In the genomic region with DNA sequence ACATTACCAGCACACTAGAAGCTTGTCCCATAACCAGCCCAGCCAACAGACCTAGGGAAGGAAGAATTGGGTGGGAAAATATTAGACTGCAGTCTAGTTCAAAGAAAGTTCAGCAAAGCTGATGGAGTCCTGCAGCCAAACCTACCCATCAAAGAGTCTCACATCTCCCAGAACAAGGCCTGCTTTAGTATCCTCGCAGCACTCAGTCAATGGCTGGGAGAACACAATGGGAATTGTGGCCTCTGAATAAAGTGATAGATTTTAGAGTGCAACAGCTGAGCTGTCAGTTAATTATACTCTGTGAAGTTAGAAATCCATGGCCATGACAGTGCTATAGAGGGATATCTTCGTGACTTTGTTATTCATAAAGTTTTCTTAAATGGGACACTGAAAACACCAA, we compare ENCODE assay signal across 1 cellular context.
TF ChIP-seq lines count a peak whose summit lies in the region.

No MANE protein-coding gene starts in this region.

TF ChIP-seq in GM23338, 12 proteins besides CTCF, POLR2A, EP300 and RAD21 (continued from another document):
- TF ChIP-seq, protein P1, sequence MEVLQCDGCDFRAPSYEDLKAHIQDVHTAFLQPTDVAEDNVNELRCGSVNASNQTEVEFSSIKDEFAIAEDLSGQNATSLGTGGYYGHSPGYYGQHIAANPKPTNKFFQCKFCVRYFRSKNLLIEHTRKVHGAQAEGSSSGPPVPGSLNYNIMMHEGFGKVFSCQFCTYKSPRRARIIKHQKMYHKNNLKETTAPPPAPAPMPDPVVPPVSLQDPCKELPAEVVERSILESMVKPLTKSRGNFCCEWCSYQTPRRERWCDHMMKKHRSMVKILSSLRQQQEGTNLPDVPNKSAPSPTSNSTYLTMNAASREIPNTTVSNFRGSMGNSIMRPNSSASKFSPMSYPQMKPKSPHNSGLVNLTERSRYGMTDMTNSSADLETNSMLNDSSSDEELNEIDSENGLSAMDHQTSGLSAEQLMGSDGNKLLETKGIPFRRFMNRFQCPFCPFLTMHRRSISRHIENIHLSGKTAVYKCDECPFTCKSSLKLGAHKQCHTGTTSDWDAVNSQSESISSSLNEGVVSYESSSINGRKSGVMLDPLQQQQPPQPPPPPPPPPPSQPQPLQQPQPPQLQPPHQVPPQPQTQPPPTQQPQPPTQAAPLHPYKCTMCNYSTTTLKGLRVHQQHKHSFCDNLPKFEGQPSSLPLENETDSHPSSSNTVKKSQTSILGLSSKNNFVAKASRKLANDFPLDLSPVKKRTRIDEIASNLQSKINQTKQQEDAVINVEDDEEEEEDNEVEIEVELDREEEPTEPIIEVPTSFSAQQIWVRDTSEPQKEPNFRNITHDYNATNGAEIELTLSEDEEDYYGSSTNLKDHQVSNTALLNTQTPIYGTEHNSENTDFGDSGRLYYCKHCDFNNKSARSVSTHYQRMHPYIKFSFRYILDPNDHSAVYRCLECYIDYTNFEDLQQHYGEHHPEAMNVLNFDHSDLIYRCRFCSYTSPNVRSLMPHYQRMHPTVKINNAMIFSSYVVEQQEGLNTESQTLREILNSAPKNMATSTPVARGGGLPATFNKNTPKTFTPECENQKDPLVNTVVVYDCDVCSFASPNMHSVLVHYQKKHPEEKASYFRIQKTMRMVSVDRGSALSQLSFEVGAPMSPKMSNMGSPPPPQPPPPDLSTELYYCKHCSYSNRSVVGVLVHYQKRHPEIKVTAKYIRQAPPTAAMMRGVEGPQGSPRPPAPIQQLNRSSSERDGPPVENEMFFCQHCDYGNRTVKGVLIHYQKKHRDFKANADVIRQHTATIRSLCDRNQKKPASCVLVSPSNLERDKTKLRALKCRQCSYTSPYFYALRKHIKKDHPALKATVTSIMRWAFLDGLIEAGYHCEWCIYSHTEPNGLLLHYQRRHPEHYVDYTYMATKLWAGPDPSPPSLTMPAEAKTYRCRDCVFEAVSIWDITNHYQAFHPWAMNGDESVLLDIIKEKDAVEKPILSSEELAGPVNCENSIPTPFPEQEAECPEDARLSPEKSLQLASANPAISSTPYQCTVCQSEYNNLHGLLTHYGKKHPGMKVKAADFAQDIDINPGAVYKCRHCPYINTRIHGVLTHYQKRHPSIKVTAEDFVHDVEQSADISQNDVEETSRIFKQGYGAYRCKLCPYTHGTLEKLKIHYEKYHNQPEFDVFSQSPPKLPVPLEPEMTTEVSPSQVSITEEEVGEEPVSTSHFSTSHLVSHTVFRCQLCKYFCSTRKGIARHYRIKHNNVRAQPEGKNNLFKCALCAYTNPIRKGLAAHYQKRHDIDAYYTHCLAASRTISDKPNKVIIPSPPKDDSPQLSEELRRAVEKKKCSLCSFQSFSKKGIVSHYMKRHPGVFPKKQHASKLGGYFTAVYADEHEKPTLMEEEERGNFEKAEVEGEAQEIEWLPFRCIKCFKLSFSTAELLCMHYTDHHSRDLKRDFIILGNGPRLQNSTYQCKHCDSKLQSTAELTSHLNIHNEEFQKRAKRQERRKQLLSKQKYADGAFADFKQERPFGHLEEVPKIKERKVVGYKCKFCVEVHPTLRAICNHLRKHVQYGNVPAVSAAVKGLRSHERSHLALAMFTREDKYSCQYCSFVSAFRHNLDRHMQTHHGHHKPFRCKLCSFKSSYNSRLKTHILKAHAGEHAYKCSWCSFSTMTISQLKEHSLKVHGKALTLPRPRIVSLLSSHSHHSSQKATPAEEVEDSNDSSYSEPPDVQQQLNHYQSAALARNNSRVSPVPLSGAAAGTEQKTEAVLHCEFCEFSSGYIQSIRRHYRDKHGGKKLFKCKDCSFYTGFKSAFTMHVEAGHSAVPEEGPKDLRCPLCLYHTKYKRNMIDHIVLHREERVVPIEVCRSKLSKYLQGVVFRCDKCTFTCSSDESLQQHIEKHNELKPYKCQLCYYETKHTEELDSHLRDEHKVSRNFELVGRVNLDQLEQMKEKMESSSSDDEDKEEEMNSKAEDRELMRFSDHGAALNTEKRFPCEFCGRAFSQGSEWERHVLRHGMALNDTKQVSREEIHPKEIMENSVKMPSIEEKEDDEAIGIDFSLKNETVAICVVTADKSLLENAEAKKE (CRISPR knock-in tag; IDR thresholded peaks at IDR 0.05), result no peak
- no peak for TF ChIP-seq JUNB (IDR thresholded peaks at IDR 0.05; ENCODE audit: unreplicated experiment)
- no peak for TF ChIP-seq EZH2 (IDR thresholded peaks at IDR 0.05; ENCODE audit: low read depth, unreplicated experiment)
- TF ChIP-seq POLR2AphosphoS5 (IDR thresholded peaks at IDR 0.05; ENCODE audit: low read depth), result no peak
- TF ChIP-seq, protein P2, sequence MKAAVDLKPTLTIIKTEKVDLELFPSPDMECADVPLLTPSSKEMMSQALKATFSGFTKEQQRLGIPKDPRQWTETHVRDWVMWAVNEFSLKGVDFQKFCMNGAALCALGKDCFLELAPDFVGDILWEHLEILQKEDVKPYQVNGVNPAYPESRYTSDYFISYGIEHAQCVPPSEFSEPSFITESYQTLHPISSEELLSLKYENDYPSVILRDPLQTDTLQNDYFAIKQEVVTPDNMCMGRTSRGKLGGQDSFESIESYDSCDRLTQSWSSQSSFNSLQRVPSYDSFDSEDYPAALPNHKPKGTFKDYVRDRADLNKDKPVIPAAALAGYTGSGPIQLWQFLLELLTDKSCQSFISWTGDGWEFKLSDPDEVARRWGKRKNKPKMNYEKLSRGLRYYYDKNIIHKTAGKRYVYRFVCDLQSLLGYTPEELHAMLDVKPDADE (IDR thresholded peaks at IDR 0.05), result no peak
- no peak for TF ChIP-seq EZH2phosphoT487 (IDR thresholded peaks at IDR 0.05; ENCODE audit: unreplicated experiment)
- no peak for TF ChIP-seq NANOG (IDR thresholded peaks at IDR 0.05; ENCODE audit: borderline replicate concordance)
- no peak for TF ChIP-seq ZNF114 (CRISPR knock-in tag; IDR thresholded peaks at IDR 0.05)
